Comparison of ENCODE assay signal across 1 cellular context in genomic region chr13:36859259-36859658, GRCh38.
TF ChIP-seq lines count a peak whose summit lies in the region.

No MANE protein-coding gene starts in this region.

TF ChIP-seq in K562, 482 proteins besides CTCF, POLR2A, EP300 and RAD21 (continued from another document):
- TF ChIP-seq ZNF398 (CRISPR knock-in tag; IDR thresholded peaks at IDR 0.05) (no peak), CEBPG (CRISPR knock-in tag; IDR thresholded peaks at IDR 0.05) (peak; percentile 61), CEBPG (tag; conservative IDR thresholded peaks at IDR 0.05 in 1 of 2, IDR thresholded peaks at IDR 0.05 in 1 of 2) (peak in 1 of 2 experiments; percentile 57; a peak in 2 of 4 replicates), TRIM24 (IDR thresholded peaks at IDR 0.05) (peak in 1 of 2 experiments; percentile 54; a peak in 1 of 4 replicates)
